Comparison of ENCODE assay signal across 23 cellular contexts in the genomic region with DNA sequence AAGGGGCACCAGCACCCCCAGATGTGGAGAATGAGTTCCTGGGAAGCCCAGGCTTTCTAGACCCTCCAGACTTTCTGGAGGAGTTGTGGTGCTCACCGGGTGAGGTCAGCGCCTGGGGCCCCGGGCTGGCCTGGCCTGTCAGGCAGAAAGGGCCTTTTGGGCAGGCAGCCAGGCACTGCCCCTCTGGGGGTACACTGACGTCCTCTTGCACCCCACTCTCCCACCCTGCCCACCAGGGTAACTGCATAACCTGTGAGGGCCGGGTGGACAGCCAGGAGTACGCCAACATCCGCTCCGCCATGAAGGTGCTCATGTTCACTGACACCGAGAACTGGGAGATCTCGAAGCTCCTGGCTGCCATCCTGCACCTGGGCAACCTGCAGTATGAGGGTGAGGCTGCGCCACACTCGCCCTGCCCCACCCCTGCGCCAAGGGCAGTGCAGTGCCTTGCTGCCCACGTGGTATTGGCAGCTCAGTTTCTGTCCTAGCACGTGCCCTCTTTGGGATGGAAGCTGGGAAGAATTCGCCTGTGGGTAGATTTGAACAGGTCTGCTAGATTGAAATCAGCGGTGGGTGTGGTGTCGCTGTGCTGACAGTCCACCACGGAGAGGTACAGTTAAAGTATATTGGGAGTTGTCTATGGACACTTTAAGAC. TPM values are rescaled to one million over a fixed set of nuclear protein-coding genes. Genes with fewer than 3 reads are reported as not detected.
DNase-seq lines count a peak whose midpoint lies in the region; ATAC-seq, FAIRE-seq and TF ChIP-seq lines count a peak whose summit lies in the region.
"Had no signal": no experiment of that assay in that cellular context is flagged by ENCODE, and none has a peak within 500 bp of the region (broad histone marks: within the 10 kb centered on the region; RNA-seq: fewer than 3 reads in every experiment).

No MANE protein-coding gene starts in this region.

- ATAC-seq in left colon = peak; percentile 84
- ATAC-seq: HCT116 had no signal

- no peaks in the 10 kb centered on the region for H3K27me3 ChIP-seq in breast epithelium
- H3K27me3 ChIP-seq in small intestine (ENCODE audit: control insufficient read depth in 2 of 2, insufficient read depth in 2 of 2, low read length in 2 of 2) = no peaks in the 10 kb centered on the region
- no peaks in the 10 kb centered on the region for H3K27me3 ChIP-seq in dorsolateral prefrontal cortex
- H3K27me3 ChIP-seq: BE2C had no signal

- H3K4me1 ChIP-seq in breast epithelium (no peaks in the 10 kb centered on the region), small intestine (ENCODE audit: control insufficient read depth in 2 of 2, insufficient read depth in 1 of 2, low read depth in 1 of 2, low read length in 1 of 2) (no peaks in the 10 kb centered on the region)
- H3K4me1 ChIP-seq: BE2C had no signal

- H3K36me3 ChIP-seq in breast epithelium (no peaks in the 10 kb centered on the region), small intestine (ENCODE audit: control insufficient read depth in 2 of 2, insufficient read depth in 2 of 2, low read length in 2 of 2) (no peaks in the 10 kb centered on the region)
- H3K36me3 ChIP-seq: BE2C had no signal

- DNase-seq in T47D (ENCODE audit: low read depth in 1 of 2, low spot score in 1 of 2) (peak; percentile 56 to 65), breast epithelium (ENCODE audit: low spot score in 2 of 2) (no peak), chondrocyte (ENCODE audit: low spot score) (peak; percentile 85), left colon (no peak), small intestine (peak; percentile 59), dorsolateral prefrontal cortex (no peak)
- no peak for DNase-seq in activated CD4-positive, CD25-positive, alpha-beta regulatory T cell (lab: John Stamatoyannopoulos, UW)
- DNase-seq: BE2C, Calu3, DMS79 treated with DMSO at 0.1 percent for 48 hours, GF-D8, MM.1S, NCI-H2029, NCI-H446, NCI-H524 treated with DMSO at 0.1 percent for 48 hours, NCI-H774 had no signal

- no peaks in the 10 kb centered on the region for H3K36me3 Mint-ChIP-seq in chondrocyte (ENCODE audit: low read depth)
- H3K36me3 Mint-ChIP-seq: IgD-negative memory B cell had no signal

- no peak for TF ChIP-seq POLR2A in breast epithelium (IDR thresholded peaks at IDR 0.05)

- intact Hi-C loops in breast epithelium (cut with DNase I; ENCODE audit: low total_unique reads) (no loop called here), left colon (cut with DNase I, micrococcal nuclease) (no loop called here), dorsolateral prefrontal cortex (cut with DNase I) (no loop called here)

- H3K27me3 Mint-ChIP-seq in chondrocyte (ENCODE audit: low read depth) = peaks cover 22% of the 10 kb centered on the region

- H3K4me3 ChIP-seq in breast epithelium = no peak overlapping the region
- H3K4me3 ChIP-seq in small intestine (ENCODE audit: low read depth in 1 of 2, low read length in 2 of 2) = no peak overlapping the region
- H3K4me3 ChIP-seq in dorsolateral prefrontal cortex = no peak overlapping the region

- H3K9me3 ChIP-seq in breast epithelium (no peaks in the 10 kb centered on the region), small intestine (ENCODE audit: control insufficient read depth, low read depth) (no peaks in the 10 kb centered on the region)
- H3K9me3 ChIP-seq: BE2C had no signal

- TF ChIP-seq CTCF in breast epithelium (IDR thresholded peaks at IDR 0.05) (no peak), chondrocyte (IDR thresholded peaks at IDR 0.05) (no peak), dorsolateral prefrontal cortex (IDR thresholded peaks at IDR 0.05 in 54 of 56, conservative IDR thresholded peaks at IDR 0.05 in 2 of 56; ENCODE audit: low read depth in 1 of 56, partially characterized antibody in 56 of 56) (no peak)

- FAIRE-seq in small intestine (lab: Jason Lieb, UNC) = no peak
- FAIRE-seq: GM12892, RCC 7860 had no signal

- in situ Hi-C loops in T47D (cut with HindIII; ENCODE audit: low pct_unique_long_range_greater_than_20kb, low sequenced_read_pairs) = no loop called here

- no peak overlapping the region for H3K27ac ChIP-seq in breast epithelium
- H3K27ac ChIP-seq in small intestine (ENCODE audit: low read depth in 1 of 2, low read length in 1 of 2) = no peak overlapping the region
- no peak overlapping the region for H3K27ac ChIP-seq in dorsolateral prefrontal cortex
- H3K27ac ChIP-seq: 22Rv1, KMS-11 had no signal

- no peak overlapping the region for H3K27ac Mint-ChIP-seq in chondrocyte (ENCODE audit: unreplicated experiment)
- H3K27ac Mint-ChIP-seq: IgD-negative memory B cell had no signal

- no peaks in the 10 kb centered on the region for H3K9me3 Mint-ChIP-seq in chondrocyte (ENCODE audit: low read depth)
- H3K9me3 Mint-ChIP-seq: IgD-negative memory B cell had no signal

- no peak overlapping the region for H3K4me3 Mint-ChIP-seq in chondrocyte (ENCODE audit: unreplicated experiment)
- H3K4me3 Mint-ChIP-seq: IgD-negative memory B cell had no signal

- H3K4me1 Mint-ChIP-seq in chondrocyte (ENCODE audit: low read depth) = no peaks in the 10 kb centered on the region
- H3K4me1 Mint-ChIP-seq: IgD-negative memory B cell had no signal

- 58 to 87% (median 79%) methylated on average over 19 of the region's 19 CpGs for WGBS in small intestine, 3 donors

RNA-seq across cellular contexts. Expression of a gene that starts 30.1 kb away (rescaled TPM):
- total RNA-seq in breast epithelium (10 to 100 TPM in 1 of 3 donors, 1 to 10 TPM in 2; 4.3 to 23.5 (median 4.5) TPM), chondrocyte (not detected in 3 replicates), left colon (1 to 10 TPM; 4.8 to 5.8 TPM), dorsolateral prefrontal cortex (10 to 100 TPM in 27 of 120 experiments, 1 to 10 TPM in 93; 3.4 to 21.5 (median 7.7) TPM)
- 1 to 10 TPM; 1.4 to 2.8 (median 1.6) TPM for polyA plus RNA-seq in small intestine
- polyA plus RNA-seq: IgD-negative memory B cell had no signal

RNA-seq across cellular contexts. Expression of a gene that starts 55.5 kb away (rescaled TPM):
- total RNA-seq in breast epithelium = not detected
- not detected in 3 replicates for total RNA-seq in chondrocyte
- total RNA-seq in left colon = 10 to 100 TPM in 1 of 2 donors, 1 to 10 TPM in 1; 7.1 to 11.9 TPM
- 1 to 10 TPM in 2 of 3 donors, not detected in 1; 1.5 to 2.7 TPM for polyA plus RNA-seq in small intestine
- total RNA-seq in dorsolateral prefrontal cortex = 1 to 10 TPM in 58 of 120 experiments, under 1 TPM in 3, not detected in 59; 0.86 to 4.4 (median 1.8) TPM
- total RNA-seq: H4 had no signal
- polyA plus RNA-seq: IgD-negative memory B cell had no signal

Comparison
In these comparisons a context has a peak if more than half of its experiments do, and no peak if none do; other contexts are left out.
1. DNase-seq: peak in T47D (2 of 2), chondrocyte (single experiment) and small intestine (single experiment); none in breast epithelium (0 of 2), left colon (0 of 2), activated CD4-positive, CD25-positive, alpha-beta regulatory T cell (0 of 4) and dorsolateral prefrontal cortex (0 of 10).